In the genomic region with DNA sequence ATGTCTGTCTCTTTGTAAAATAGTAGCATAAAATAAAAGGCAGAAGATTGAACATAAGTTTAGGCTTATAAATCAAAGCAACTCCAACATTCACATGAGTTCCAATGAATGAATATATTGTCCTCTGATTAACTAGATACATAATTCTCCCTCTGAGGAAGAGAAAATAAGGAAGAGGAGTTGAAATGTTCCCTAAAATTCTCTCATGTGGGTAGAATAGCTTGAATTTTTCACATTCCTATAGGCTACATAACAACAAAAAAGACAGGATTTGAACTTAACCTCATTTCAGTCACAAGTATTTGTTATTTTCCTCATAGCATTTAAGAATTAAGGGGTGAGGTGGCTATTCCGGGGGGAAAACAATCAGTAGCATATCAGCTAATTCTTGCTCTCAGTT, we compare ENCODE assay signal across 18 cellular contexts.
"Had no signal": no experiment of that assay in that cellular context is flagged by ENCODE, and none has a peak within 500 bp of the region (broad histone marks: within the 10 kb centered on the region; RNA-seq: fewer than 3 reads in every experiment).

No MANE protein-coding gene starts in this region.

- H3K27ac Mint-ChIP-seq: activated B cell treated with CpG ODN at 0.5 μM for 24 hours; activated naive CD8-positive, alpha-beta T cell treated with anti-CD3 and anti-CD28 coated beads, Interleukin-2, amount 10 ng/mL, durations not matched to agents 7 days and 5 days; effector memory CD8-positive, alpha-beta T cell; memory B cell; nephron; type B pancreatic cell had no signal

- H3K9me3 ChIP-seq: gastrocnemius medialis, prostate gland, right lobe of liver had no signal

- H3K27ac ChIP-seq: breast epithelium, gastrocnemius medialis, left ventricle myocardium inferior, prostate gland, right lobe of liver had no signal

- H3K36me3 ChIP-seq: breast epithelium, gastrocnemius medialis, left ventricle myocardium inferior, prostate gland, right lobe of liver had no signal

- H3K4me1 Mint-ChIP-seq: activated B cell treated with CpG ODN at 0.5 μM for 24 hours; activated naive CD8-positive, alpha-beta T cell treated with anti-CD3 and anti-CD28 coated beads, Interleukin-2, amount 10 ng/mL, durations not matched to agents 7 days and 5 days; memory B cell; nephron had no signal

- H3K4me1 ChIP-seq: breast epithelium, gastrocnemius medialis, left ventricle myocardium inferior, prostate gland, right lobe of liver had no signal

- H3K4me3 Mint-ChIP-seq: activated B cell treated with CpG ODN at 0.5 μM for 24 hours; activated naive CD8-positive, alpha-beta T cell treated with anti-CD3 and anti-CD28 coated beads, Interleukin-2, amount 10 ng/mL, durations not matched to agents 7 days and 5 days; effector memory CD8-positive, alpha-beta T cell; memory B cell; nephron; type B pancreatic cell had no signal

- H3K9me3 Mint-ChIP-seq: type B pancreatic cell had no signal

- ATAC-seq: effector memory CD8-positive, alpha-beta T cell; gastrocnemius medialis; right lobe of liver; stimulated activated naive CD8-positive, alpha-beta T cell treated with anti-CD3 and anti-CD28 coated beads, Interleukin-15, Interleukin-2, amounts not matched to agents 100 U/mL and 50 U/mL, for 24 hours had no signal

- DNase-seq: activated B cell treated with CpG ODN at 0.5 μM for 24 hours; activated CD4-positive, alpha-beta T cell treated with anti-CD3 and anti-CD28 coated beads for 48 hours; activated CD8-positive, alpha-beta memory T cell treated with anti-CD3 and anti-CD28 coated beads, Interleukin-2, amount 50 U/mL, for 48 hours; activated gamma-delta T cell treated with Interleukin-2 at 50 U/mL for 16 hours; activated naive CD8-positive, alpha-beta T cell treated with anti-CD3 and anti-CD28 coated beads, Interleukin-2, amount 10 ng/mL, durations not matched to agents 7 days and 5 days; dermis blood vessel endothelial cell; effector memory CD8-positive, alpha-beta T cell; gastrocnemius medialis; kidney; left ventricle myocardium inferior; right lobe of liver; stimulated activated naive CD8-positive, alpha-beta T cell treated with anti-CD3 and anti-CD28 coated beads, Interleukin-15, Interleukin-2, amounts not matched to agents 100 U/mL and 50 U/mL, for 24 hours; T-helper 2 cell had no signal

- H3K36me3 Mint-ChIP-seq: activated naive CD8-positive, alpha-beta T cell treated with anti-CD3 and anti-CD28 coated beads, Interleukin-2, amount 10 ng/mL, durations not matched to agents 7 days and 5 days; memory B cell; type B pancreatic cell had no signal

- H3K27me3 Mint-ChIP-seq: activated B cell treated with CpG ODN at 0.5 μM for 24 hours; activated naive CD8-positive, alpha-beta T cell treated with anti-CD3 and anti-CD28 coated beads, Interleukin-2, amount 10 ng/mL, durations not matched to agents 7 days and 5 days; effector memory CD8-positive, alpha-beta T cell; memory B cell; type B pancreatic cell had no signal

- H3K4me3 ChIP-seq: breast epithelium, gastrocnemius medialis, left ventricle myocardium inferior, prostate gland, right lobe of liver had no signal

- H3K27me3 ChIP-seq: breast epithelium, gastrocnemius medialis, right lobe of liver had no signal
